ENCODE assay signal across 9 cellular contexts in the genomic region with DNA sequence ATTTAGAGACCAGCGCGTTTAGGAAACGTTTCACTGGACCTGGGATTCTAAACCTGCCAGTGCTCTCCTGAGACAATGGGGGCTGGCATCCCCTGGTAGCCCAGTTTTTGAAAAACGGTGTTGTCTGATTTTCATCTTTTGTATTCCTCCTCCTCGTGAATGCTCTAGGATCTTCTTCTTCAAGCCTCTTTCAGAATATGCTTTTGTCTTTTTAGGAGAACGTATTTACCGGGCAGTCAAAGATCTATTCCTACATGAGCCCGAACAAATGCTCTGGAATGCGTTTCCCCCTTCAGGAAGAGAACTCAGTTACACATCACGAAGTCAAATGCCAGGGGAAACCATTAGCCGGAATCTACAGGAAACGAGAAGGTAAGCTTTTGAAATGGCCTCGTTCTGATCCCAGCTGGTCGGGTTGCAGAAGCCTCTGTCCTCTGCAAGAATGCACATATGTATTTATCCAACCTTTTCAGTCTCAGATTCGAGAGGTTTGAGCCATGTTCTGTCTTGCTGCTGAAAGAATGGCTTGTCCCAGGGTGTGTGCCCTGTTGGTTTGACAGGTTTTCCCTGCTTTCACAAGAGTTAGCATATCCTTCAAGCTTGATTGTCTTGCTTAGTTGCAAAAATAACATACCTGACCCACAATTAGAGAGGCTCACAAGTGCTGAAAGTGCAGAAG. TPM values are rescaled to one million over a fixed set of nuclear protein-coding genes. Genes with fewer than 3 reads are reported as not detected.
DNase-seq lines count a peak whose midpoint lies in the region; ATAC-seq and TF ChIP-seq lines count a peak whose summit lies in the region.
"Had no signal": no experiment of that assay in that cellular context is flagged by ENCODE, and none has a peak within 500 bp of the region (broad histone marks: within the 10 kb centered on the region; RNA-seq: fewer than 3 reads in every experiment).

No MANE protein-coding gene starts in this region.

- DNase-seq in DND-41 (no peak), fibroblast of lung (ENCODE audit: low read depth in 2 of 2) (no peak), psoas muscle (no peak), CD1c-positive myeloid dendritic cell (ENCODE audit: extremely low spot score) (no peak), COLO829 (ENCODE audit: low spot score) (no peak), mucosa of gallbladder (ENCODE audit: low spot score) (no peak), posterior cingulate gyrus (no peak)
- DNase-seq: midbrain had no signal

- ATAC-seq in DND-41 (ENCODE audit: insufficient read depth, low read depth) (no peak), psoas muscle (no peak)

- H4K20me1 ChIP-seq in DND-41 (ENCODE audit: insufficient read depth, low read length) = peaks cover 19% of the 10 kb centered on the region; the same call in 1 of the 2 replicates
- no peaks in the 10 kb centered on the region for H4K20me1 ChIP-seq in fibroblast of lung (ENCODE audit: control insufficient read depth, extremely low read depth, insufficient read depth, low read length)

- peak overlapping the region in 1 of 2 experiments; percentile 78; a peak in 2 of 4 replicates for H3K4me3 ChIP-seq in DND-41 (ENCODE audit: low read depth in 1 of 2, low read length in 2 of 2)
- peak overlapping the region; percentile 54 to 80 (median 70) for H3K4me3 ChIP-seq in fibroblast of lung (replicated peaks in 1 of 4; ENCODE audit: control extremely low read depth in 1 of 4, insufficient read depth in 1 of 4, low read depth in 3 of 4, low read length in 4 of 4)
- H3K4me3 ChIP-seq in psoas muscle = peak overlapping the region; percentile 73

- 27 to 36% (median 29%) methylated on average over 15 of the region's 15 CpGs for WGBS in psoas muscle, 3 donors

- TF ChIP-seq CTCF in DND-41 (IDR thresholded peaks at IDR 0.05; ENCODE audit: borderline replicate concordance, extremely low read depth, low read length, poor library complexity, severe bottlenecking) (no peak), VCaP (conservative IDR thresholded peaks at IDR 0.05) (no peak), fibroblast of lung (conservative IDR thresholded peaks at IDR 0.05 in 1 of 2, IDR thresholded peaks at IDR 0.05 in 1 of 2; ENCODE audit: low read depth in 1 of 2, low read length in 2 of 2) (no peak), psoas muscle (IDR thresholded peaks at IDR 0.05) (no peak)

- H3K27me3 ChIP-seq in DND-41 (ENCODE audit: insufficient read depth, low read length, poor library complexity) (no peaks in the 10 kb centered on the region), fibroblast of lung (ENCODE audit: control insufficient read depth, insufficient read depth, low read length) (no peaks in the 10 kb centered on the region), psoas muscle (ENCODE audit: insufficient read depth in 3 of 3, low read length in 2 of 3) (no peaks in the 10 kb centered on the region)

- H3K9ac ChIP-seq in DND-41 (ENCODE audit: low read depth, low read length) (peak overlapping the region; percentile 79), fibroblast of lung (ENCODE audit: insufficient read depth, low read length) (no peak overlapping the region)

- no peak overlapping the region for H2AFZ ChIP-seq in DND-41 (ENCODE audit: low read depth, low read length)
- H2AFZ ChIP-seq in fibroblast of lung (ENCODE audit: low read length) = no peak overlapping the region

- H3K27ac ChIP-seq in DND-41 (ENCODE audit: low read length) (peak overlapping the region; percentile 64), VCaP (peak overlapping the region; percentile 96), fibroblast of lung (ENCODE audit: insufficient read depth, low read length) (no peak overlapping the region), psoas muscle (peak overlapping the region; percentile 91)

- intact Hi-C loops in psoas muscle (cut with DNase I) = loop anchor here in 1 of 2 donors (5.0 kb wide), 1 partner anchor 142 kb away; a partner anchor contains a TSS
- intact Hi-C loops in posterior cingulate gyrus (cut with DNase I) = no loop called here

- H3K9me3 ChIP-seq in DND-41 (ENCODE audit: insufficient read depth, low read length, severe bottlenecking) = no peaks in the 10 kb centered on the region
- H3K9me3 ChIP-seq in fibroblast of lung (ENCODE audit: control insufficient read depth, insufficient read depth, low read depth, low read length) = no peaks in the 10 kb centered on the region
- H3K9me3 ChIP-seq in psoas muscle = no peaks in the 10 kb centered on the region

- H3K79me2 ChIP-seq in DND-41 (ENCODE audit: insufficient read depth, low read length) (peaks cover 88% of the 10 kb centered on the region), fibroblast of lung (ENCODE audit: control insufficient read depth, insufficient read depth, low read length) (peaks cover 70% of the 10 kb centered on the region)

- H3K4me2 ChIP-seq in DND-41 (ENCODE audit: insufficient read depth, low read length) (peak overlapping the region; percentile 91), fibroblast of lung (ENCODE audit: extremely low read depth, insufficient read depth, low read length) (peak overlapping the region; percentile 69)

- H3K4me1 ChIP-seq in DND-41 (ENCODE audit: insufficient read depth, low read length) = peaks cover 54% of the 10 kb centered on the region
- peaks cover 15% of the 10 kb centered on the region for H3K4me1 ChIP-seq in fibroblast of lung (ENCODE audit: control insufficient read depth, extremely low read depth, insufficient read depth, low read length)
- peaks cover 36% of the 10 kb centered on the region for H3K4me1 ChIP-seq in psoas muscle

- H3K36me3 ChIP-seq in DND-41 (ENCODE audit: insufficient read depth, low read length) (peaks cover 56% of the 10 kb centered on the region), fibroblast of lung (ENCODE audit: control insufficient read depth, insufficient read depth, low read length) (peaks cover 18% of the 10 kb centered on the region), psoas muscle (ENCODE audit: insufficient read depth in 1 of 2, low read depth in 1 of 2) (peaks cover 0 to 53% of the 10 kb centered on the region in 2 donors)

RNA-seq across cellular contexts. Expression of a gene that starts 6.6 kb away (rescaled TPM):
- 39.8 and 56.1 TPM in 2 replicates for total RNA-seq in fibroblast of lung
- 42.9 and 52.6 TPM in 2 replicates for polyA plus RNA-seq in fibroblast of lung
- 35.9 and 43.6 TPM in 2 replicates for polyA plus RNA-seq in fibroblast of lung (2012)
- polyA minus RNA-seq in fibroblast of lung (ENCODE audit: low replicate concordance) = 14.3 and 20.7 TPM in 2 replicates
- 10 to 100 TPM; 15.6 to 29.0 (median 22.0) TPM for total RNA-seq in psoas muscle
- 10 to 100 TPM; 10.0 to 29.0 (median 17.9) TPM for polyA plus RNA-seq in psoas muscle
- 39.7 TPM for total RNA-seq in mucosa of gallbladder

RNA-seq across cellular contexts. Expression of a gene that starts 25.9 kb away (rescaled TPM):
- total RNA-seq in fibroblast of lung (20.8 and 21.8 TPM in 2 replicates), psoas muscle (10 to 100 TPM; 29.3 to 37.5 (median 31.2) TPM), mucosa of gallbladder (29.7 TPM)
- polyA plus RNA-seq in fibroblast of lung (15.6 and 16.1 TPM in 2 replicates), psoas muscle (10 to 100 TPM in 2 of 3 donors, 1 to 10 TPM in 1; 6.8 to 49.6 (median 15.0) TPM)
- 16.5 and 17.2 TPM in 2 replicates for polyA plus RNA-seq in fibroblast of lung (2012)
- 5.4 and 6.9 TPM in 2 replicates for polyA minus RNA-seq in fibroblast of lung (ENCODE audit: low replicate concordance)

RNA-seq across cellular contexts. Expression of a gene that starts 45.9 kb away (rescaled TPM):
- total RNA-seq in fibroblast of lung (3.1 and 4.5 TPM in 2 replicates), psoas muscle (1 to 10 TPM in 3 of 4 donors, under 1 TPM in 1; 0.69 to 1.2 (median 1.1) TPM), mucosa of gallbladder (6.2 TPM)
- polyA plus RNA-seq in fibroblast of lung (3.5 and 3.7 TPM in 2 replicates), psoas muscle (1 to 10 TPM; 1.1 to 1.6 (median 1.2) TPM)
- 4.8 and 4.9 TPM in 2 replicates for polyA plus RNA-seq in fibroblast of lung (2012)
- polyA minus RNA-seq in fibroblast of lung (ENCODE audit: low replicate concordance) = 1.3 and 2.4 TPM in 2 replicates
